Comparison of ENCODE assay signal across 8 cellular contexts in the genomic region with DNA sequence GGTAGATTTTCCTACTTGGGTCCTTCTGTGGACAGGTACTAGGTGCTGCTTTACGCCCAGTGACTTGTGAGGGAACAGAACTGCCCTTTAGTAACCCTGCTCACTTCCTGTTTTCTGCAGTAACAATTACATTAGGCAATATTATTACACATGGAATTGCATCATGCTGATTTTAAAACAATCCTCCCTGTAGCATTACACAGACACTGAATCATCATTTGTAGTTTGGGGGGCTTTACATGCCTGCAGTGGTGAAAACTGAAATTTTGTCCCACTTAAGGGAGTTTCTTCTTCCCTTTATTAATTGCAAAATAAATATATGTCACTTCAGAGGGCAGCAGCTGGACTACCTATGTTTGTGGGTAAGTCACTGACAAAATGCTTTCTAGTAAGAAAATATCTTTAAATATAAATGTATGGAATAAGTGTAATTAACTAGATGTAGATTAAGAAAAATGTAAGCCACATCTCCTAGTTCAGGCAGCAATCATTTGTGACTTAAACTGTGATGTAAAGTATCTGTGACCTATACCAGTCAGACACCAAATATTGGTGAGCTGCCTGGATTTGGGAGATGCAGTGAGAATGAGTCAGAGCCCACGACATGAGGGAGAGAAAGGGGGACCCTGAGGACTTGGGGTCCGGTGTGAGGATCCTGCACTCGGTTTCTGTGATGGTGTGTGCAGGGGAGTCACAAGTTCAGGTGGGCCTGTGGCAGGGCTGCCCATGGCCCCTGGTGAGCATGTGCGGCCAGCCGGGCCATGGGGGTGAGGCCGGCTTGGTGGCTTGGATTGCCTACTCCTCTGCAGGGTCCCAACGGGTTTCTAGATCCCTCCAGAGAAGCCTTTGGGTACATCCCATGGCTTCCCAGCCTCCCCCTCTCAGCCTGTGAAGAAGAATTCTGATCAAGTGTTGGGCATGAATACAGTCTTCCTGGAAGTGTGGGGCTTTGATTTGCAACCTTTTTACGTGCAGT. TPM values are rescaled to one million over a fixed set of nuclear protein-coding genes. Genes with fewer than 3 reads are reported as not detected.
DNase-seq lines count a peak whose midpoint lies in the region; ATAC-seq and TF ChIP-seq lines count a peak whose summit lies in the region.

No MANE protein-coding gene starts in this region.

- H3K27ac Mint-ChIP-seq in activated naive CD4-positive, alpha-beta T cell treated with anti-CD3 and anti-CD28 coated beads, Interleukin-2, amount 50 U/mL, for 72 hours = no peak overlapping the region

- TF ChIP-seq RAD21 in Ishikawa (IDR thresholded peaks at IDR 0.05; ENCODE audit: low read depth) = no peak

- H3K36me3 ChIP-seq in left lung (no peaks in the 10 kb centered on the region), stomach (no peaks in the 10 kb centered on the region)

- H3K4me1 ChIP-seq in left lung (peaks cover 13 to 37% of the 10 kb centered on the region in 2 donors), stomach (peaks cover 4 to 30% (median 13%) of the 10 kb centered on the region in 4 donors)

- H3K9me3 ChIP-seq in left lung (no peaks in the 10 kb centered on the region), stomach (no peaks in the 10 kb centered on the region)

- no peak for TF ChIP-seq EP300 in Ishikawa (IDR thresholded peaks at IDR 0.05; ENCODE audit: borderline replicate concordance)
- no peak for TF ChIP-seq EP300 in stomach (IDR thresholded peaks at IDR 0.05)

- DNase-seq in Daoy (ENCODE audit: low read depth) (peak; percentile 41), left lung (no peak), stomach (no peak)
- DNase-seq in activated naive CD4-positive, alpha-beta T cell treated with anti-CD3 and anti-CD28 coated beads, Interleukin-2, amount 50 U/mL, for 72 hours (ENCODE audit: low spot score in 2 of 2) = no peak

- H3K27me3 ChIP-seq in left lung (no peaks in the 10 kb centered on the region), stomach (no peaks in the 10 kb centered on the region)

- H3K27ac ChIP-seq in left lung (peak overlapping the region; percentile 21 to 49), stomach (peak overlapping the region in 2 of 5 donors; percentile 57 to 60)

- no peak for TF ChIP-seq CTCF in left lung (IDR thresholded peaks at IDR 0.05)
- TF ChIP-seq CTCF in stomach (IDR thresholded peaks at IDR 0.05) = no peak

- H3K4me3 ChIP-seq in left lung (no peak overlapping the region), stomach (no peak overlapping the region)

- H3K36me3 Mint-ChIP-seq in activated naive CD4-positive, alpha-beta T cell treated with anti-CD3 and anti-CD28 coated beads, Interleukin-2, amount 50 U/mL, for 72 hours = no peaks in the 10 kb centered on the region

- ATAC-seq in activated naive CD4-positive, alpha-beta T cell treated with anti-CD3 and anti-CD28 coated beads, Interleukin-2, amount 50 U/mL, for 72 hours = peak; percentile 48 to 49
- ATAC-seq in left lung = peak; percentile 89
- no peak for ATAC-seq in HG02763 (IDR thresholded peaks at IDR 0.05; ENCODE audit: unreplicated experiment)
- ATAC-seq in SK-N-SH treated with all-trans-retinoic acid at 6 μM for 48 hours = no peak
- ATAC-seq in GM21367 (IDR thresholded peaks at IDR 0.05; ENCODE audit: unreplicated experiment) = no peak

- no peak for TF ChIP-seq POLR2A in stomach (IDR thresholded peaks at IDR 0.05)

- no peaks in the 10 kb centered on the region for H3K9me3 Mint-ChIP-seq in activated naive CD4-positive, alpha-beta T cell treated with anti-CD3 and anti-CD28 coated beads, Interleukin-2, amount 50 U/mL, for 72 hours

- intact Hi-C loops in left lung (cut with DNase I) = no loop called here
- intact Hi-C loops in stomach (cut with DNase I; ENCODE audit: low total_unique reads) = no loop called here

- 69 to 87% (median 82%) methylated on average over 9 of the region's 9 CpGs for WGBS in stomach, 5 donors

TF ChIP-seq in Ishikawa, 13 proteins besides CTCF, POLR2A, EP300 and RAD21:
- TF ChIP-seq FOXM1 (IDR thresholded peaks at IDR 0.05; ENCODE audit: borderline replicate concordance, low read depth) (0 out of 2 replicates have a peak, but pooled peaks have one; percentile 11), TCF12 (IDR thresholded peaks at IDR 0.05; ENCODE audit: low read depth) (no peak), CREB1 (IDR thresholded peaks at IDR 0.05; ENCODE audit: low read depth) (no peak), CEBPB (IDR thresholded peaks at IDR 0.05) (peak; percentile 96), NFIC (IDR thresholded peaks at IDR 0.05) (no peak)
- TF ChIP-seq, protein P1, sequence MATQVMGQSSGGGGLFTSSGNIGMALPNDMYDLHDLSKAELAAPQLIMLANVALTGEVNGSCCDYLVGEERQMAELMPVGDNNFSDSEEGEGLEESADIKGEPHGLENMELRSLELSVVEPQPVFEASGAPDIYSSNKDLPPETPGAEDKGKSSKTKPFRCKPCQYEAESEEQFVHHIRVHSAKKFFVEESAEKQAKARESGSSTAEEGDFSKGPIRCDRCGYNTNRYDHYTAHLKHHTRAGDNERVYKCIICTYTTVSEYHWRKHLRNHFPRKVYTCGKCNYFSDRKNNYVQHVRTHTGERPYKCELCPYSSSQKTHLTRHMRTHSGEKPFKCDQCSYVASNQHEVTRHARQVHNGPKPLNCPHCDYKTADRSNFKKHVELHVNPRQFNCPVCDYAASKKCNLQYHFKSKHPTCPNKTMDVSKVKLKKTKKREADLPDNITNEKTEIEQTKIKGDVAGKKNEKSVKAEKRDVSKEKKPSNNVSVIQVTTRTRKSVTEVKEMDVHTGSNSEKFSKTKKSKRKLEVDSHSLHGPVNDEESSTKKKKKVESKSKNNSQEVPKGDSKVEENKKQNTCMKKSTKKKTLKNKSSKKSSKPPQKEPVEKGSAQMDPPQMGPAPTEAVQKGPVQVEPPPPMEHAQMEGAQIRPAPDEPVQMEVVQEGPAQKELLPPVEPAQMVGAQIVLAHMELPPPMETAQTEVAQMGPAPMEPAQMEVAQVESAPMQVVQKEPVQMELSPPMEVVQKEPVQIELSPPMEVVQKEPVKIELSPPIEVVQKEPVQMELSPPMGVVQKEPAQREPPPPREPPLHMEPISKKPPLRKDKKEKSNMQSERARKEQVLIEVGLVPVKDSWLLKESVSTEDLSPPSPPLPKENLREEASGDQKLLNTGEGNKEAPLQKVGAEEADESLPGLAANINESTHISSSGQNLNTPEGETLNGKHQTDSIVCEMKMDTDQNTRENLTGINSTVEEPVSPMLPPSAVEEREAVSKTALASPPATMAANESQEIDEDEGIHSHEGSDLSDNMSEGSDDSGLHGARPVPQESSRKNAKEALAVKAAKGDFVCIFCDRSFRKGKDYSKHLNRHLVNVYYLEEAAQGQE (IDR thresholded peaks at IDR 0.05; ENCODE audit: low read depth) = no peak

TF ChIP-seq in SK-N-SH treated with all-trans-retinoic acid at 6 μM for 48 hours, 23 proteins besides CTCF, POLR2A, EP300 and RAD21 (continues in another document):
- TF ChIP-seq PATZ1 (CRISPR knock-in tag; IDR thresholded peaks at IDR 0.05; ENCODE audit: borderline replicate concordance) = no peak
- no peak for TF ChIP-seq ZC3H10 (CRISPR knock-in tag; IDR thresholded peaks at IDR 0.05)
- TF ChIP-seq ESRRG (CRISPR knock-in tag; IDR thresholded peaks at IDR 0.05) = no peak
- TF ChIP-seq OSR1 (CRISPR knock-in tag; IDR thresholded peaks at IDR 0.05) = no peak
- no peak for TF ChIP-seq GLIS3 (CRISPR knock-in tag; IDR thresholded peaks at IDR 0.05)
- TF ChIP-seq ZNF565 (CRISPR knock-in tag; conservative IDR thresholded peaks at IDR 0.05; ENCODE audit: low read depth) = no peak
- no peak for TF ChIP-seq POU6F1 (CRISPR knock-in tag; IDR thresholded peaks at IDR 0.05; ENCODE audit: borderline replicate concordance, low read depth)
- no peak for TF ChIP-seq ISL1 (CRISPR knock-in tag; IDR thresholded peaks at IDR 0.05)
- TF ChIP-seq ARNTL (CRISPR knock-in tag; IDR thresholded peaks at IDR 0.05; ENCODE audit: borderline replicate concordance, low read depth) = no peak
- no peak for TF ChIP-seq PPARA (CRISPR knock-in tag; IDR thresholded peaks at IDR 0.05; ENCODE audit: borderline replicate concordance)
- no peak for TF ChIP-seq ZFP30 (CRISPR knock-in tag; IDR thresholded peaks at IDR 0.05)

RNA-seq across cellular contexts. Expression of gene ABCG1, which starts 19.2 kb away (rescaled TPM):
- 0.51 TPM in 2 replicates for total RNA-seq in Daoy (2014; rRNA removed; shearing (Covaris generic))
- 10 to 100 TPM; 15.4 to 24.4 TPM for total RNA-seq in activated naive CD4-positive, alpha-beta T cell treated with anti-CD3 and anti-CD28 coated beads, Interleukin-2, amount 50 U/mL, for 72 hours
- 10 to 100 TPM; 40.6 to 53.8 TPM for total RNA-seq in left lung
- total RNA-seq in stomach = 10 to 100 TPM in 4 of 5 donors, 1 to 10 TPM in 1; 4.1 to 65.9 (median 31.6) TPM
- polyA plus RNA-seq in stomach = 1 to 10 TPM; 3.1 to 4.7 (median 4.2) TPM

Comparison
In these comparisons a context has a peak if more than half of its experiments do, and no peak if none do; other contexts are left out.
1. ATAC-seq: peak in activated naive CD4-positive, alpha-beta T cell treated with anti-CD3 and anti-CD28 coated beads, Interleukin-2, amount 50 U/mL, for 72 hours (2 of 2) and left lung (single experiment); none in HG02763 (single experiment), SK-N-SH treated with all-trans-retinoic acid at 6 μM for 48 hours (single experiment) and GM21367 (single experiment).